8 cellular contexts compared by ENCODE assay signal in genomic region chr18:49178736-49179135, GRCh38.
DNase-seq lines count a peak whose midpoint lies in the region; ATAC-seq, FAIRE-seq and TF ChIP-seq lines count a peak whose summit lies in the region.

No MANE protein-coding gene starts in this region.

- H4K20me1 ChIP-seq in endothelial cell of umbilical vein (replicated peaks; ENCODE audit: control insufficient read depth, extremely low read depth, insufficient read depth, low read length): no peaks in the 10 kb centered on the region

- H3K36me3 Mint-ChIP-seq in naive thymus-derived CD4-positive, alpha-beta T cell: peaks cover 0 to 15% (median 4%) of the 10 kb centered on the region in 5 donors
- H3K36me3 Mint-ChIP-seq in activated naive CD8-positive, alpha-beta T cell treated with anti-CD3 and anti-CD28 coated beads, Interleukin-2, amount 50 U/mL, for 24 hours (ENCODE audit: low read depth): no peaks in the 10 kb centered on the region

- 63% methylated on average over 3 of the region's 3 CpGs for WGBS in prostate gland

- no peak overlapping the region for H3K27ac Mint-ChIP-seq in naive thymus-derived CD4-positive, alpha-beta T cell
- H3K27ac Mint-ChIP-seq in activated naive CD8-positive, alpha-beta T cell treated with anti-CD3 and anti-CD28 coated beads, Interleukin-2, amount 50 U/mL, for 24 hours: no peak overlapping the region

- TF ChIP-seq CTCF in GM10248 (IDR thresholded peaks at IDR 0.05; ENCODE audit: control extremely low read depth, extremely low read depth, low read depth, missing control alignments) (peak; percentile 62), endothelial cell of umbilical vein (IDR thresholded peaks at IDR 0.05; ENCODE audit: extremely low read depth in 1 of 2, insufficient read depth in 1 of 2, low read depth in 1 of 2, low read length in 2 of 2) (peak; percentile 44 to 48), prostate gland (IDR thresholded peaks at IDR 0.05) (peak in 3 of 4 experiments; percentile 21 to 33 (median 26))

- H3K79me2 ChIP-seq in endothelial cell of umbilical vein (ENCODE audit: control insufficient read depth, insufficient read depth, low read length): no peaks in the 10 kb centered on the region

- H3K27me3 ChIP-seq in endothelial cell of umbilical vein (ENCODE audit: control insufficient read depth in 2 of 2, insufficient read depth in 2 of 2, low read length in 2 of 2) (no peaks in the 10 kb centered on the region), prostate gland (replicated peaks; ENCODE audit: insufficient read depth) (no peaks in the 10 kb centered on the region)
- no peaks in the 10 kb centered on the region for H3K27me3 ChIP-seq in naive thymus-derived CD4-positive, alpha-beta T cell (ENCODE audit: control insufficient read depth in 2 of 2, insufficient read depth in 2 of 2, low read length in 2 of 2)

- H3K9me3 ChIP-seq in endothelial cell of umbilical vein (replicated peaks; ENCODE audit: control insufficient read depth, insufficient read depth, low read length) (no peaks in the 10 kb centered on the region), prostate gland (no peaks in the 10 kb centered on the region)
- no peaks in the 10 kb centered on the region for H3K9me3 ChIP-seq in naive thymus-derived CD4-positive, alpha-beta T cell (ENCODE audit: control insufficient read depth in 2 of 3, low read length in 3 of 3)

- H3K27ac ChIP-seq in endothelial cell of umbilical vein (ENCODE audit: insufficient read depth, low read depth, low read length) (no peak overlapping the region), prostate gland (no peak overlapping the region)
- no peak overlapping the region for H3K27ac ChIP-seq in naive thymus-derived CD4-positive, alpha-beta T cell (ENCODE audit: low read depth, low read length)

- H3K4me3 ChIP-seq in endothelial cell of umbilical vein (replicated peaks in 1 of 3; ENCODE audit: insufficient read depth in 1 of 3, low read depth in 1 of 3, low read length in 3 of 3) (no peak overlapping the region), prostate gland (no peak overlapping the region)
- no peak overlapping the region for H3K4me3 ChIP-seq in naive thymus-derived CD4-positive, alpha-beta T cell (ENCODE audit: low read length)

- no peaks in the 10 kb centered on the region for H3K36me3 ChIP-seq in endothelial cell of umbilical vein (ENCODE audit: control insufficient read depth in 2 of 2, extremely low read depth in 1 of 2, insufficient read depth in 2 of 2, low read length in 2 of 2)
- H3K36me3 ChIP-seq in prostate gland: no peaks in the 10 kb centered on the region
- no peaks in the 10 kb centered on the region for H3K36me3 ChIP-seq in naive thymus-derived CD4-positive, alpha-beta T cell (ENCODE audit: control insufficient read depth in 2 of 3, insufficient read depth in 3 of 3, low read length in 3 of 3)

- no TSS peak for BruUV-seq in endothelial cell of umbilical vein (replicated peaks; lab: Mats Ljungman, UMichigan)

- no peaks in the 10 kb centered on the region for H3K9me1 ChIP-seq in endothelial cell of umbilical vein (replicated peaks; ENCODE audit: control insufficient read depth, extremely low read depth, insufficient read depth, low read length)

- POLR2A ChIA-PET in GM10248 (lab: Yijun Ruan, JAX): no interaction called here
- POLR2A ChIA-PET in endothelial cell of umbilical vein (lab: Charles Lee): no interaction called here
- POLR2A ChIA-PET in naive thymus-derived CD4-positive, alpha-beta T cell (lab: Charles Lee): no interaction called here

- H3K4me3 Mint-ChIP-seq in naive thymus-derived CD4-positive, alpha-beta T cell: no peak overlapping the region
- no peak overlapping the region for H3K4me3 Mint-ChIP-seq in activated naive CD8-positive, alpha-beta T cell treated with anti-CD3 and anti-CD28 coated beads, Interleukin-2, amount 50 U/mL, for 24 hours

- H3K9me3 Mint-ChIP-seq in naive thymus-derived CD4-positive, alpha-beta T cell: no peaks in the 10 kb centered on the region
- H3K9me3 Mint-ChIP-seq in activated naive CD8-positive, alpha-beta T cell treated with anti-CD3 and anti-CD28 coated beads, Interleukin-2, amount 50 U/mL, for 24 hours: no peaks in the 10 kb centered on the region

- H3K4me1 ChIP-seq in endothelial cell of umbilical vein (ENCODE audit: control insufficient read depth, extremely low read depth, insufficient read depth, low read length) (peaks cover 18% of the 10 kb centered on the region), prostate gland (replicated peaks) (no peaks in the 10 kb centered on the region)
- no peaks in the 10 kb centered on the region for H3K4me1 ChIP-seq in naive thymus-derived CD4-positive, alpha-beta T cell (ENCODE audit: control insufficient read depth in 2 of 2, insufficient read depth in 2 of 2, low read length in 2 of 2)

- peaks cover 4 to 21% (median 9%) of the 10 kb centered on the region in 7 donors for H3K4me1 Mint-ChIP-seq in naive thymus-derived CD4-positive, alpha-beta T cell
- H3K4me1 Mint-ChIP-seq in activated naive CD8-positive, alpha-beta T cell treated with anti-CD3 and anti-CD28 coated beads, Interleukin-2, amount 50 U/mL, for 24 hours: peaks cover 32% of the 10 kb centered on the region

- dilution Hi-C loops in endothelial cell of umbilical vein (cut with MboI; ENCODE audit: extremely low pct_ligation_motif_present, low sequenced_read_pairs): no loop called here

- no peak for ATAC-seq in naive thymus-derived CD4-positive, alpha-beta T cell
- no peak for ATAC-seq in activated naive CD8-positive, alpha-beta T cell treated with anti-CD3 and anti-CD28 coated beads, Interleukin-2, amount 50 U/mL, for 24 hours

- CTCF ChIA-PET in GM10248 (lab: Yijun Ruan, JAX): interaction anchor here (0.7 to 3.5 kb wide), 15 partner anchors 8 to 504 kb away, joined by 3 to 9 read pairs (median 4); no protein-coding TSS in a partner anchor
- CTCF ChIA-PET in endothelial cell of umbilical vein (lab: Charles Lee): interaction anchor here (0.6 to 3.5 kb wide), 36 partner anchors 8 to 1000 kb away, joined by 3 to 30 read pairs (median 4); no protein-coding TSS in a partner anchor
- CTCF ChIA-PET in naive thymus-derived CD4-positive, alpha-beta T cell (lab: Charles Lee): interaction anchor here (1.4 kb wide), 1 partner anchor 402 kb away, joined by 4 read pairs; no protein-coding TSS in a partner anchor

- intact Hi-C loops in endothelial cell of umbilical vein (cut with micrococcal nuclease): loop anchor here (1.0 to 5.0 kb wide), 8 partner anchors 156 to 503 kb away; partner anchors contain the start of gene SMAD7
- intact Hi-C loops in prostate gland (cut with DNase I): loop anchor here (10.0 kb wide), 1 partner anchor 404 kb away; no protein-coding TSS in a partner anchor
- intact Hi-C loops in naive thymus-derived CD4-positive, alpha-beta T cell (cut with micrococcal nuclease): loop anchor here (1.0 to 10.0 kb wide), 6 partner anchors 266 to 503 kb away; no protein-coding TSS in a partner anchor

- H2AFZ ChIP-seq in endothelial cell of umbilical vein (ENCODE audit: low read depth, low read length): no peak overlapping the region

- no peak overlapping the region for H3K4me2 ChIP-seq in endothelial cell of umbilical vein (ENCODE audit: insufficient read depth, low read length)

- TF ChIP-seq POLR2A in endothelial cell of umbilical vein (IDR thresholded peaks at IDR 0.05; ENCODE audit: low read depth, low read length) (no peak), prostate gland (IDR thresholded peaks at IDR 0.05) (no peak)

- peaks cover 0 to 15% (median 0%) of the 10 kb centered on the region in 5 donors for H3K27me3 Mint-ChIP-seq in naive thymus-derived CD4-positive, alpha-beta T cell
- no peaks in the 10 kb centered on the region for H3K27me3 Mint-ChIP-seq in activated naive CD8-positive, alpha-beta T cell treated with anti-CD3 and anti-CD28 coated beads, Interleukin-2, amount 50 U/mL, for 24 hours

- FAIRE-seq in endothelial cell of umbilical vein (lab: Jason Lieb, UNC) (no peak), frontal cortex (lab: Jason Lieb, UNC) (no peak)

- H3K9ac ChIP-seq in endothelial cell of umbilical vein (replicated peaks; ENCODE audit: extremely low read depth, insufficient read depth, low read length): no peak overlapping the region

- DNase-seq in GM10248 (ENCODE audit: extremely low spot score) (no peak), NCI-H146 (lab: John Stamatoyannopoulos, UW) (peak; percentile 66), endothelial cell of umbilical vein (ENCODE audit: low read depth, low spot score) (peak; percentile 37), prostate gland (ENCODE audit: low spot score) (no peak), NCI-H2029 (lab: John Stamatoyannopoulos, UW) (no peak), frontal cortex (ENCODE audit: low spot score in 2 of 2) (no peak)
- DNase-seq in naive thymus-derived CD4-positive, alpha-beta T cell: no peak
- no peak for DNase-seq in activated naive CD8-positive, alpha-beta T cell treated with anti-CD3 and anti-CD28 coated beads, Interleukin-2, amount 50 U/mL, for 24 hours

TF ChIP-seq in endothelial cell of umbilical vein, 7 proteins besides CTCF, POLR2A, EP300 and RAD21:
- TF ChIP-seq GATA2 (IDR thresholded peaks at IDR 0.05; ENCODE audit: insufficient read depth, insufficient read length, low read depth, low read length) (no peak), FOS (IDR thresholded peaks at IDR 0.05; ENCODE audit: borderline replicate concordance, insufficient read depth, low read length) (no peak), MYC (IDR thresholded peaks at IDR 0.05; ENCODE audit: low read depth, low read length) (no peak), POLR2AphosphoS5 (IDR thresholded peaks at IDR 0.05; ENCODE audit: insufficient read depth, low read depth, low read length) (no peak), JUN (IDR thresholded peaks at IDR 0.05; ENCODE audit: borderline replicate concordance, insufficient read depth, insufficient read length, low read depth) (no peak), EZH2 (IDR thresholded peaks at IDR 0.05; ENCODE audit: borderline replicate concordance, low read depth, low read length, severe bottlenecking) (no peak)
- TF ChIP-seq, protein P1, sequence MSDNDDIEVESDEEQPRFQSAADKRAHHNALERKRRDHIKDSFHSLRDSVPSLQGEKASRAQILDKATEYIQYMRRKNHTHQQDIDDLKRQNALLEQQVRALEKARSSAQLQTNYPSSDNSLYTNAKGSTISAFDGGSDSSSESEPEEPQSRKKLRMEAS (IDR thresholded peaks at IDR 0.05; ENCODE audit: insufficient read depth, insufficient read length): no peak
TF ChIP-seq in endothelial cell of umbilical vein: peak in this region for 0.

Comparison
In these comparisons a context has a peak if more than half of its experiments do, and no peak if none do; other contexts are left out.
1. DNase-seq: peak in NCI-H146 (single experiment) and endothelial cell of umbilical vein (single experiment); none in GM10248 (single experiment), prostate gland (single experiment), naive thymus-derived CD4-positive, alpha-beta T cell (0 of 9), NCI-H2029 (single experiment), frontal cortex (0 of 2) and activated naive CD8-positive, alpha-beta T cell treated with anti-CD3 and anti-CD28 coated beads, Interleukin-2, amount 50 U/mL, for 24 hours (single experiment).
2. Peak in every context shown above with its lines, with median percentiles within 50 percentile points of each other: CTCF ChIP-seq.